ENCODE assay signal across 8 cellular contexts in the genomic region with DNA sequence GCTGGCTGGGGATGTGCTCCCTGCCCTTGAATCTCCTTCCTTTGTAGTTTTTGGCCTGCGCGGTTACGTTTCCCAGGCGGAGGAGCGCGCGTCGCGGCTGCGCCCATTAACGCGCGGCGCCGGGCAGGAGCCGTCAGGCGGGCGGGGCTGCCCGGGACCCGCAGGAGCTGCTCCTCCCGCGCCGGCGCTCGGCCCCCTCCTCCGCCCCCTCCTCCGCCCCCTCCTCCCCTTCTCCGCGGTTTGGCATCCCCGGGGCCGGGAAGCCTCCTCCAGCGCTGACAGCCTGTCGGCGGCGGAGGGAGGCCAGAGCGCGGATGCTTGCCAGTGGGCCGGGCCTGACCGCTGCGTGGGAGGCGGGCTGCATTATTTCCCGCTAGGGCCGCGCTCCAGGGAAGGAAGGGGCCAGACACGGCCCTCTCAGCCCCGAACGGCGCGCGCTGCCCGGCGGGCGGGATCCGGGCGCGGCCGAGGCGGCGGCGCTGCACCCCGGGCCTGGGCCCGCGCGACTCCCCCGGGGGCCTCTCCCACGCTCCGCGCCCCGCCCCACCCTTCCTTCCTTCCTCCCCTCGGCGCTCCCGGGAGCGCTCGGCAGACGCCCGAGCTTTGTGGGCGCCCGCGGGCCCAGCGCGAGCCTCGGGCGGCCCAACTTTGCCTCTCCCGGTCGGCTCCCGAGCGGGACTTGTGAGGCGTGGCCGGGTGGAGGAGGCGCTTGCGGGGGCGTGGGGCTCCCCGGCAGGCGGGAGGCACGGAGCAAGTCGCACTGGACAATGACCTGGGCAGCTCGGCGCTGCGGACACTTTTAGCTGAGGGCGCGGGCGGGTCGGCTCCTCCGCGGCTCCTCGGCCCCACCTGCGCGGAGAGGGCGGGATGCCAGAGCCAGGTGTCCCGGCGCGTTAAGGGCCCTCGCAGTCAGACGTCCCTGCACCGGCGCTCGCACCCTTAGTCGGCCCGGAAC. TPM values are rescaled to one million over a fixed set of nuclear protein-coding genes. Genes with fewer than 3 reads are reported as not detected.
DNase-seq lines count a peak whose midpoint lies in the region; ATAC-seq, FAIRE-seq and TF ChIP-seq lines count a peak whose summit lies in the region.

DCLK2 (plus strand) TSS at position 405 of the 955 bp plus-strand sequence. CDS start 583 bp downstream, outside the sequence.

- H3K4me3 Mint-ChIP-seq in stimulated activated naive B cell treated with anti-CD40 and anti-IgM and Interleukin-4, amounts not matched to agents 10 μg/mL and 1 μg/mL and 100 μg/mL, for 72 hours: peak within 1 kb of the TSS; percentile 84 to 89

- H3K27ac Mint-ChIP-seq in stimulated activated naive B cell treated with anti-CD40 and anti-IgM and Interleukin-4, amounts not matched to agents 10 μg/mL and 1 μg/mL and 100 μg/mL, for 72 hours: peak within 1 kb of the TSS; percentile 81

- no peak for TF ChIP-seq POLR2A in HepG2 (IDR thresholded peaks at IDR 0.05; ENCODE audit: insufficient read depth in 1 of 2, low read depth in 2 of 2, low read length in 2 of 2)

- H3K36me3 ChIP-seq in HepG2 (replicated peaks in 1 of 2; ENCODE audit: control insufficient read depth in 1 of 2, insufficient read depth in 2 of 2, low read length in 2 of 2): no peaks in the 10 kb centered on the region

- ATAC-seq in SK-N-SH treated with all-trans-retinoic acid at 6 μM for 48 hours (peak; percentile 72), HepG2 (peak; percentile 69), GM18861 (IDR thresholded peaks at IDR 0.05; ENCODE audit: unreplicated experiment) (no peak)
- ATAC-seq in stimulated activated naive B cell treated with anti-CD40 and anti-IgM and Interleukin-4, amounts not matched to agents 10 μg/mL and 1 μg/mL and 100 μg/mL, for 72 hours (replicated peaks): peak; percentile 35 to 41

- TF ChIP-seq CTCF in 22Rv1 (IDR thresholded peaks at IDR 0.05): no peak
- no peak for TF ChIP-seq CTCF in GM10248 (IDR thresholded peaks at IDR 0.05; ENCODE audit: control extremely low read depth, extremely low read depth, low read depth, missing control alignments)
- TF ChIP-seq CTCF in HepG2 (CRISPR knock-in tag; IDR thresholded peaks at IDR 0.05): no peak

- no peak for TF ChIP-seq RAD21 in HepG2 (CRISPR knock-in tag; IDR thresholded peaks at IDR 0.05)

- no peak within 1 kb of the TSS for H3K9ac ChIP-seq in HepG2 (ENCODE audit: insufficient read depth, low read depth, low read length)

- in situ Hi-C loops in HepG2 (cut with HindIII; ENCODE audit: extremely low pct_ligation_motif_present, low pct_unique_long_range_greater_than_20kb): no loop called here

- TF ChIP-seq EP300 in HepG2 (IDR thresholded peaks at IDR 0.05; ENCODE audit: low read depth in 2 of 2, low read length in 2 of 2) (no peak), HepG2 (CRISPR knock-in tag; IDR thresholded peaks at IDR 0.05; ENCODE audit: borderline replicate concordance) (no peak)

- DNase-seq in GM10248 (ENCODE audit: extremely low spot score) (peak; percentile 43), M059J (ENCODE audit: low read depth) (peak; percentile 79), ecto neural progenitor cell (ENCODE audit: low spot score) (peak; percentile 85), HepG2 (ENCODE audit: low spot score) (no peak)
- peak; percentile 32 for DNase-seq in stimulated activated naive B cell treated with anti-CD40 and anti-IgM and Interleukin-4, amounts not matched to agents 10 μg/mL and 1 μg/mL and 100 μg/mL, for 72 hours

- H3K4me3 ChIP-seq in HepG2 (replicated peaks in 1 of 3; ENCODE audit: insufficient read depth in 1 of 3, low read depth in 2 of 3, low read length in 3 of 3): peak within 1 kb of the TSS in 1 of 3 experiments; percentile 33; a peak in 3 of 6 replicates

- H3K27ac ChIP-seq in 22Rv1 (peak within 1 kb of the TSS; percentile 77), HepG2 (ENCODE audit: extremely low read length, insufficient read depth, low read length) (no peak within 1 kb of the TSS)

- H3K27me3 Mint-ChIP-seq in stimulated activated naive B cell treated with anti-CD40 and anti-IgM and Interleukin-4, amounts not matched to agents 10 μg/mL and 1 μg/mL and 100 μg/mL, for 72 hours: peaks cover 16 to 33% of the 10 kb centered on the region in 2 donors

- no peaks in the 10 kb centered on the region for H3K9me3 Mint-ChIP-seq in stimulated activated naive B cell treated with anti-CD40 and anti-IgM and Interleukin-4, amounts not matched to agents 10 μg/mL and 1 μg/mL and 100 μg/mL, for 72 hours

- peaks cover 13 to 30% of the 10 kb centered on the region in 2 donors for H3K4me1 Mint-ChIP-seq in stimulated activated naive B cell treated with anti-CD40 and anti-IgM and Interleukin-4, amounts not matched to agents 10 μg/mL and 1 μg/mL and 100 μg/mL, for 72 hours

- 70% methylated on average over 19 of the region's 119 CpGs for WGBS in HepG2 (ENCODE audit: low lambda C conversion rate)

- no peaks in the 10 kb centered on the region for H3K36me3 Mint-ChIP-seq in stimulated activated naive B cell treated with anti-CD40 and anti-IgM and Interleukin-4, amounts not matched to agents 10 μg/mL and 1 μg/mL and 100 μg/mL, for 72 hours

- H3K4me2 ChIP-seq in HepG2 (ENCODE audit: low read depth, low read length): peak within 1 kb of the TSS; percentile 27

- intact Hi-C loops in HepG2 (cut with micrococcal nuclease; ENCODE audit: unreplicated experiment): no loop called here

- H2AFZ ChIP-seq in HepG2 (ENCODE audit: low read length): no peak within 1 kb of the TSS

- no peak for FAIRE-seq in HepG2 (lab: Jason Lieb, UNC)

- no peaks in the 10 kb centered on the region for H3K9me3 ChIP-seq in HepG2 (ENCODE audit: low read length)

- CTCF ChIA-PET in GM10248 (lab: Yijun Ruan, JAX) (interaction anchor here (1.2 to 1.5 kb wide), 2 partner anchors 12 to 164 kb away, joined by 3 read pairs; no protein-coding TSS in a partner anchor), HepG2 (lab: Yijun Ruan, JAX; ENCODE audit: low intra/inter-chr PET ratio, low total read pairs) (no interaction called here)

- BruUV-seq in HepG2 (replicated peaks; lab: Mats Ljungman, UMichigan): no TSS peak

- H3K4me1 ChIP-seq in HepG2 (ENCODE audit: insufficient read depth, low read length): peaks cover 11% of the 10 kb centered on the region

- no peaks in the 10 kb centered on the region for H4K20me1 ChIP-seq in HepG2 (ENCODE audit: insufficient read depth, low read length)

- H3K27me3 ChIP-seq in HepG2 (ENCODE audit: control insufficient read depth in 1 of 2, insufficient read depth in 2 of 2, low read length in 2 of 2): peaks cover 1 to 5% of the 10 kb centered on the region in 2 experiments; a peak in 1 of 5 replicates

- POLR2A ChIA-PET in GM10248 (lab: Yijun Ruan, JAX) (no interaction called here), HepG2 (lab: Yijun Ruan, JAX) (no interaction called here)

- no peaks in the 10 kb centered on the region for H3K79me2 ChIP-seq in HepG2 (ENCODE audit: insufficient read depth, low read length)

TF ChIP-seq in SK-N-SH treated with all-trans-retinoic acid at 6 μM for 48 hours, 23 proteins besides CTCF, POLR2A, EP300 and RAD21:
- TF ChIP-seq ISL1 (CRISPR knock-in tag; IDR thresholded peaks at IDR 0.05) (0 out of 2 replicates have a peak, but pooled peaks have one; percentile 22), CSDC2 (CRISPR knock-in tag; IDR thresholded peaks at IDR 0.05) (no peak)

TF ChIP-seq in HepG2, 621 proteins besides CTCF, POLR2A, EP300 and RAD21:
- TF ChIP-seq HCFC1 (IDR thresholded peaks at IDR 0.05; ENCODE audit: low read depth, low read length) (no peak), NFRKB (IDR thresholded peaks at IDR 0.05) (no peak), MIER3 (CRISPR knock-in tag; IDR thresholded peaks at IDR 0.05; ENCODE audit: borderline replicate concordance) (no peak)
- TF ChIP-seq, protein P1, sequence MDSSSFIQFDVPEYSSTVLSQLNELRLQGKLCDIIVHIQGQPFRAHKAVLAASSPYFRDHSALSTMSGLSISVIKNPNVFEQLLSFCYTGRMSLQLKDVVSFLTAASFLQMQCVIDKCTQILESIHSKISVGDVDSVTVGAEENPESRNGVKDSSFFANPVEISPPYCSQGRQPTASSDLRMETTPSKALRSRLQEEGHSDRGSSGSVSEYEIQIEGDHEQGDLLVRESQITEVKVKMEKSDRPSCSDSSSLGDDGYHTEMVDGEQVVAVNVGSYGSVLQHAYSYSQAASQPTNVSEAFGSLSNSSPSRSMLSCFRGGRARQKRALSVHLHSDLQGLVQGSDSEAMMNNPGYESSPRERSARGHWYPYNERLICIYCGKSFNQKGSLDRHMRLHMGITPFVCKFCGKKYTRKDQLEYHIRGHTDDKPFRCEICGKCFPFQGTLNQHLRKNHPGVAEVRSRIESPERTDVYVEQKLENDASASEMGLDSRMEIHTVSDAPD (CRISPR knock-in tag; IDR thresholded peaks at IDR 0.05): no peak

RNA-seq across cellular contexts. Expression of gene DCLK2, which starts in this region (rescaled TPM):
- 14.8 and 18.2 TPM in 2 replicates for total RNA-seq in M059J (2014; rRNA removed; shearing (Covaris generic))
- total RNA-seq in HepG2 (2016; rRNA removed; fragmentation: Illumina TruSeq; extraction: Trizol): not detected in 2 replicates
- total RNA-seq in HepG2 (2016; cell fraction: cytosol; rRNA removed; fragmentation: Illumina TruSeq; extraction: Trizol; ENCODE audit: low read depth): not detected in 2 replicates
- not detected in 2 replicates for total RNA-seq in HepG2 (2016; cell fraction: insoluble cytoplasmic fraction; rRNA removed; fragmentation: Illumina TruSeq; extraction: Trizol)
- not detected in 2 replicates for total RNA-seq in HepG2 (2016; cell fraction: membrane; rRNA removed; fragmentation: Illumina TruSeq; extraction: Trizol)
- total RNA-seq in HepG2 (2016; cell fraction: nucleus; rRNA removed; fragmentation: Illumina TruSeq; extraction: Trizol): not detected in 2 replicates
- not detected in 2 replicates for polyA plus RNA-seq in HepG2 (2011; rRNA removed)
- polyA plus RNA-seq in HepG2 (2011; cell fraction: cytosol; rRNA removed): not detected in 2 replicates
- polyA plus RNA-seq in HepG2 (2011; cell fraction: nucleus; rRNA removed): not detected in 2 replicates
- not detected in 2 replicates for polyA plus RNA-seq in HepG2 (2012)
- polyA plus RNA-seq in HepG2 (2016; cell fraction: cytosol; fragmentation: Illumina TruSeq; extraction: Trizol; ENCODE audit: low read depth): 0.02 TPM in 1 of 2 replicates, not detected in the other
- not detected in 2 replicates for polyA plus RNA-seq in HepG2 (2016; cell fraction: insoluble cytoplasmic fraction; fragmentation: Illumina TruSeq; extraction: Trizol; ENCODE audit: low read depth)
- not detected in 2 replicates for polyA plus RNA-seq in HepG2 (2016; cell fraction: membrane; fragmentation: Illumina TruSeq; extraction: Trizol; ENCODE audit: low read depth)
- not detected in 2 replicates for polyA plus RNA-seq in HepG2 (2016; cell fraction: nucleus; fragmentation: Illumina TruSeq; extraction: Trizol; ENCODE audit: insufficient read depth, low read depth)
- polyA minus RNA-seq in HepG2 (2011; rRNA and poly(A)+ RNA removed; ENCODE audit: low replicate concordance): 4.1 TPM in 1 of 2 replicates, not detected in the other
- polyA minus RNA-seq in HepG2 (2011; cell fraction: cytosol; rRNA and poly(A)+ RNA removed): not detected in 2 replicates
- polyA minus RNA-seq in HepG2 (2011; cell fraction: nucleus; rRNA and poly(A)+ RNA removed): not detected in 2 replicates

Comparison
In these comparisons a context has a peak if more than half of its experiments do, and no peak if none do; other contexts are left out.
1. RNA of gene DCLK2 (total RNA-seq): 14.8 to 18.2 TPM in M059J; not detected in HepG2; every median in the first group is over 10 times any median in the second.